In genomic region chr17:29649359-29649758, GRCh38 we compare ENCODE assay signal across 14 cellular contexts.
"Had no signal": no experiment of that assay in that cellular context is flagged by ENCODE, and none has a peak within 500 bp of the region (broad histone marks: within the 10 kb centered on the region; RNA-seq: fewer than 3 reads in every experiment).

No MANE protein-coding gene starts in this region.

- H3K27ac ChIP-seq: foreskin keratinocyte, spleen, tibial artery, vagina had no signal

- DNase-seq: activated CD4-positive, alpha-beta T cell treated with anti-CD3 and anti-CD28 coated beads, Interleukin-2, amount 50 U/mL, for 1 hour; activated CD4-positive, CD25-positive, alpha-beta regulatory T cell; activated effector memory CD4-positive, alpha-beta T cell treated with Interleukin-2 at 50 U/mL for 16 hours; cerebellar nuclear complex; effector CD8-positive, alpha-beta T cell; foreskin keratinocyte; kidney glomerular epithelial cell; spleen; tibial artery had no signal

- ATAC-seq: activated naive CD4-positive, alpha-beta T cell treated with anti-CD3 and anti-CD28 coated beads, Interleukin-2, amount 50 U/mL, for 72 hours; foreskin keratinocyte; sciatic nerve had no signal

- H3K4me1 ChIP-seq: foreskin keratinocyte had no signal

- H3K27me3 Mint-ChIP-seq: brain had no signal

- H3K27me3 ChIP-seq: foreskin keratinocyte, spleen, tibial artery, vagina had no signal

- H3K36me3 ChIP-seq: tibial artery, vagina had no signal

- H3K27ac Mint-ChIP-seq: brain had no signal

- H3K4me1 Mint-ChIP-seq: neural crest cell had no signal

- H3K9me3 ChIP-seq: spleen, tibial artery, vagina had no signal

- H3K4me3 ChIP-seq: spleen, tibial artery, vagina had no signal

- H3K4me3 Mint-ChIP-seq: brain, neural crest cell had no signal

- H3K9me3 Mint-ChIP-seq: activated naive CD4-positive, alpha-beta T cell treated with anti-CD3 and anti-CD28 coated beads, Interleukin-2, amount 50 U/mL, for 72 hours; brain; neural crest cell had no signal
